ENCODE assay signal across 9 cellular contexts in the genomic region with DNA sequence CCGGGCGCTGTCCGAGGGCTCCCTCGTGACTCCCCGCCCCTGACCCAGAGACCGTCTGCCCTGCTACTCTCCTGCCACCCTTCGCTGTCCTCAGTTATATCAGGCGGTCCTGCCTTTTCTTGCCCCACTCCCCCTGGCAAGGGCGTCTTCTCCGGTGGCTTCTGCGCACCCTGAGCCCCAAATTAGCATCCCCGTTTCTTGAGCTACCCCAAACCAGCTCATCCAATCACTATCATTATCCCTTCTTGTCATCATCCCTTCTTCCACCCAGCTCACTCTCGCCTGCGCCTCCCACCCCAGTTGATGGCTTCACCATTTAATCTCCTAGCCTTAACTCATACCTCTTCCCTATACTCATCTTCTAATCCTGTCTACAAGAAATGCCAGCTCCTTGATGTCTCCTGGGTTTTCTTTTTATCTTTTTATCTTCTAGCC. TPM values are rescaled to one million over a fixed set of nuclear protein-coding genes. Genes with fewer than 3 reads are reported as not detected.
DNase-seq lines count a peak whose midpoint lies in the region; ATAC-seq, FAIRE-seq and TF ChIP-seq lines count a peak whose summit lies in the region.
"Had no signal": no experiment of that assay in that cellular context is flagged by ENCODE, and none has a peak within 500 bp of the region (broad histone marks: within the 10 kb centered on the region; RNA-seq: fewer than 3 reads in every experiment).

No MANE protein-coding gene starts in this region.

- H3K27ac Mint-ChIP-seq in IgD-negative memory B cell, result peak overlapping the region; percentile 88 to 99 (median 98)

- DNase-seq in bronchial epithelial cell (ENCODE audit: low read depth), result no peak
- no peak for DNase-seq in lower leg skin (ENCODE audit: low spot score in 2 of 2)
- DNase-seq in tibial artery, result peak in 1 of 2 donors; percentile 24
- no peak for DNase-seq in DMS 273 treated with DMSO at 0.1 percent for 48 hours (lab: John Stamatoyannopoulos, UW)

- H3K27me3 Mint-ChIP-seq in IgD-negative memory B cell, result peaks cover 2% of the 10 kb centered on the region

- 2% methylated on average over 14 of the region's 14 CpGs for WGBS in lower leg skin, 2 donors

- peaks cover 26 to 49% (median 45%) of the 10 kb centered on the region in 3 donors for H3K4me1 Mint-ChIP-seq in IgD-negative memory B cell

- intact Hi-C loops in lower leg skin (cut with DNase I; ENCODE audit: low total_unique reads) (no loop called here), tibial artery (cut with DNase I; ENCODE audit: low total_unique reads) (loop anchor here (5.0 kb wide), 1 partner anchor 79 kb away; no protein-coding TSS in a partner anchor)

- H3K36me3 ChIP-seq in bronchial epithelial cell (ENCODE audit: control insufficient read depth, insufficient read depth, low read length) (no peaks in the 10 kb centered on the region), tibial artery (peaks cover 0 to 23% (median 0%) of the 10 kb centered on the region in 3 donors)

- H3K4me3 Mint-ChIP-seq in IgD-negative memory B cell, result peak overlapping the region; percentile 96 to 97 (median 96)

- no peaks in the 10 kb centered on the region for H3K9me3 Mint-ChIP-seq in IgD-negative memory B cell

- peak overlapping the region; percentile 97 to 98 for H3K27ac ChIP-seq in tibial artery

- peak; percentile 5 for ATAC-seq in GM18870 (IDR thresholded peaks at IDR 0.05; ENCODE audit: unreplicated experiment)
- no peak for ATAC-seq in HG02981 (IDR thresholded peaks at IDR 0.05; ENCODE audit: unreplicated experiment)
- no peak for ATAC-seq in HG02642 (IDR thresholded peaks at IDR 0.05; ENCODE audit: poor library complexity, unreplicated experiment)

- H3K9me3 ChIP-seq in tibial artery, result no peaks in the 10 kb centered on the region

- H3K27me3 ChIP-seq in bronchial epithelial cell (ENCODE audit: control insufficient read depth, insufficient read depth, low read length) (no peaks in the 10 kb centered on the region), tibial artery (no peaks in the 10 kb centered on the region)

- H3K4me1 ChIP-seq in tibial artery, result peaks cover 0 to 48% (median 40%) of the 10 kb centered on the region in 4 donors

- H3K4me3 ChIP-seq in bronchial epithelial cell (ENCODE audit: low read depth, low read length) (peak overlapping the region; percentile 78), lower leg skin (ENCODE audit: low read depth, poor library complexity, severe bottlenecking) (peak overlapping the region; percentile 83), tibial artery (peak overlapping the region; percentile 79 to 82)

- TF ChIP-seq CTCF in bronchial epithelial cell (IDR thresholded peaks at IDR 0.05; ENCODE audit: insufficient read depth, low read length, severe bottlenecking) (no peak), lower leg skin (IDR thresholded peaks at IDR 0.05) (no peak), tibial artery (IDR thresholded peaks at IDR 0.05) (no peak)

- no peak for TF ChIP-seq POLR2A in lower leg skin (IDR thresholded peaks at IDR 0.05)

- FAIRE-seq in bronchial epithelial cell (lab: Jason Lieb, UNC), result no peak
- FAIRE-seq: TTC549 had no signal

- H3K36me3 Mint-ChIP-seq in IgD-negative memory B cell, result peaks cover 6% of the 10 kb centered on the region

RNA-seq across cellular contexts. Expression of gene TTC21A, which starts 0.4 kb away (rescaled TPM):
- polyA plus RNA-seq in IgD-negative memory B cell, result 5.5 TPM
- total RNA-seq in bronchial epithelial cell, result 1.1 and 1.8 TPM in 2 replicates
- total RNA-seq in lower leg skin, result 1 to 10 TPM; 2.7 to 5.6 (median 4.9) TPM

RNA-seq across cellular contexts. Expression of gene GORASP1, which starts 0.5 kb away (rescaled TPM):
- 33.3 TPM for polyA plus RNA-seq in IgD-negative memory B cell
- total RNA-seq in bronchial epithelial cell (17.9 and 24.6 TPM in 2 replicates), lower leg skin (10 to 100 TPM; 40.1 to 87.4 (median 56.4) TPM)

RNA-seq across cellular contexts. Expression of gene CSRNP1, which starts 45.5 kb away (rescaled TPM):
- 79.9 TPM for polyA plus RNA-seq in IgD-negative memory B cell
- total RNA-seq in bronchial epithelial cell (5.0 and 7.0 TPM in 2 replicates), lower leg skin (10 to 100 TPM; 63.7 to 97.1 (median 82.2) TPM)

RNA-seq across cellular contexts. Expression of gene WDR48, which starts 56.1 kb away (rescaled TPM):
- 40.5 TPM for polyA plus RNA-seq in IgD-negative memory B cell
- total RNA-seq in bronchial epithelial cell (20.0 and 21.1 TPM in 2 replicates), lower leg skin (10 to 100 TPM; 21.6 to 41.1 (median 28.5) TPM)

RNA-seq across cellular contexts. Expression of gene SCN11A, which starts 56.1 kb away (rescaled TPM):
- polyA plus RNA-seq in IgD-negative memory B cell, result not detected
- total RNA-seq in bronchial epithelial cell (not detected in 2 replicates), lower leg skin (under 1 TPM in 3 of 4 donors, not detected in 1; 0.03 to 0.10 (median 0.04) TPM)
